Comparison of ENCODE assay signal across 1 cellular context in genomic region chr15:58918239-58918638, GRCh38.
TF ChIP-seq lines count a peak whose summit lies in the region.

No MANE protein-coding gene starts in this region.

TF ChIP-seq in endothelial cell of umbilical vein, 7 proteins besides CTCF, POLR2A, EP300 and RAD21 (continued from another document):
- TF ChIP-seq MAX (IDR thresholded peaks at IDR 0.05; ENCODE audit: insufficient read depth, insufficient read length) = no peak
